In genomic region chr6:56168601-56169000, GRCh38 we compare ENCODE assay signal across 24 cellular contexts.
DNase-seq lines count a peak whose midpoint lies in the region; ATAC-seq, FAIRE-seq and TF ChIP-seq lines count a peak whose summit lies in the region.
"Had no signal": no experiment of that assay in that cellular context is flagged by ENCODE, and none has a peak within 500 bp of the region (broad histone marks: within the 10 kb centered on the region; RNA-seq: fewer than 3 reads in every experiment).

No MANE protein-coding gene starts in this region.

- DNase-seq in GM23248 (peak; percentile 32), PC-3 (peak; percentile 36), bronchial epithelial cell (ENCODE audit: low read depth) (peak; percentile 79), kidney tubule cell (ENCODE audit: low spot score) (peak; percentile 6), left lung (no peak), hepatocyte (ENCODE audit: low spot score) (no peak)
- DNase-seq: Caco-2; CD4-positive, CD25-positive, alpha-beta regulatory T cell; DMS 273 treated with DMSO at 0.1 percent for 48 hours; DMS79 treated with DMSO at 0.1 percent for 48 hours; IMR-90; MG63; NCI-H1048; NCI-H1436; NCI-H1930; NCI-H2227 treated with DMSO at 0.1 percent for 48 hours; NCI-H510A treated with DMSO at 0.1 percent for 48 hours; NCI-H748 treated with DMSO at 0.1 percent for 48 hours; SJCRH30; T-helper 1 cell had no signal

- no peak for TF ChIP-seq CTCF in PC-3 (conservative IDR thresholded peaks at IDR 0.05; ENCODE audit: low read depth, low read length)
- no peak for TF ChIP-seq CTCF in bronchial epithelial cell (IDR thresholded peaks at IDR 0.05; ENCODE audit: insufficient read depth, low read length, severe bottlenecking)
- no peak for TF ChIP-seq CTCF in left lung (IDR thresholded peaks at IDR 0.05)
- no peak for TF ChIP-seq CTCF in hepatocyte (IDR thresholded peaks at IDR 0.05; ENCODE audit: poor library complexity)

- no peaks in the 10 kb centered on the region for H3K27me3 ChIP-seq in GM23248 (replicated peaks; ENCODE audit: insufficient read depth)
- H3K27me3 ChIP-seq in PC-3 (ENCODE audit: low read length), result no peaks in the 10 kb centered on the region
- H3K27me3 ChIP-seq in bronchial epithelial cell (ENCODE audit: control insufficient read depth, insufficient read depth, low read length), result no peaks in the 10 kb centered on the region
- no peaks in the 10 kb centered on the region for H3K27me3 ChIP-seq in left lung
- H3K27me3 ChIP-seq in hepatocyte, result no peaks in the 10 kb centered on the region
- H3K27me3 ChIP-seq: MG63, SJCRH30 had no signal

- CTCF ChIA-PET in PC-3 (lab: Charles Lee), result no interaction called here

- FAIRE-seq in bronchial epithelial cell (lab: Jason Lieb, UNC), result no peak
- FAIRE-seq: G401.6, GM18507, GM19239 had no signal

- H3K79me2 ChIP-seq in GM23248 (ENCODE audit: insufficient read depth) (no peaks in the 10 kb centered on the region), PC-3 (ENCODE audit: low read length) (no peaks in the 10 kb centered on the region), hepatocyte (no peaks in the 10 kb centered on the region)

- intact Hi-C loops in PC-3 (cut with micrococcal nuclease) (loop anchor here (5.0 to 10.0 kb wide), 3 partner anchors 54 to 184 kb away; no protein-coding TSS in a partner anchor), left lung (cut with DNase I) (no loop called here)

- H3K27ac ChIP-seq in GM23248 (no peak overlapping the region), PC-3 (ENCODE audit: low read length) (peak overlapping the region; percentile 52), left lung (no peak overlapping the region), hepatocyte (no peak overlapping the region)
- H3K27ac ChIP-seq: SJCRH30 had no signal

- no peak overlapping the region for H2AFZ ChIP-seq in GM23248
- H2AFZ ChIP-seq in PC-3 (ENCODE audit: low read length), result no peak overlapping the region
- H2AFZ ChIP-seq in hepatocyte, result no peak overlapping the region

- no peak overlapping the region for H3K4me2 ChIP-seq in GM23248 (ENCODE audit: unreplicated experiment)
- H3K4me2 ChIP-seq in PC-3 (ENCODE audit: low read length), result peak overlapping the region; percentile 10
- H3K4me2 ChIP-seq in hepatocyte, result no peak overlapping the region

- H4K20me1 ChIP-seq in GM23248 (ENCODE audit: insufficient read depth) (no peaks in the 10 kb centered on the region), PC-3 (ENCODE audit: low read length) (no peaks in the 10 kb centered on the region), hepatocyte (ENCODE audit: insufficient read depth, poor library complexity, severe bottlenecking) (no peaks in the 10 kb centered on the region)

- ATAC-seq in PC-3 (peak; percentile 29), GM21737 (IDR thresholded peaks at IDR 0.05; ENCODE audit: unreplicated experiment) (no peak), left lung (no peak)

- H3K9me2 ChIP-seq in GM23248 (ENCODE audit: insufficient read depth) (no peaks in the 10 kb centered on the region), PC-3 (replicated peaks; ENCODE audit: low read length) (no peaks in the 10 kb centered on the region), hepatocyte (replicated peaks; ENCODE audit: insufficient read depth) (no peaks in the 10 kb centered on the region)

- POLR2A ChIA-PET in PC-3 (lab: Charles Lee; ENCODE audit: unreplicated experiment), result no interaction called here

- H3F3A ChIP-seq in GM23248 (ENCODE audit: insufficient read depth), result 0 out of 2 replicates have a peak, but pooled peaks cover 7% of the 10 kb centered on the region
- H3F3A ChIP-seq in PC-3 (ENCODE audit: low read length, unreplicated experiment), result no peaks in the 10 kb centered on the region

- no peak overlapping the region for H3K9ac ChIP-seq in GM23248
- H3K9ac ChIP-seq in PC-3 (ENCODE audit: low read length), result no peak overlapping the region

- BruUV-seq in PC-3 (replicated peaks; lab: Mats Ljungman, UMichigan), result no TSS peak

- H3K4me3 ChIP-seq in GM23248 (no peak overlapping the region), PC-3 (ENCODE audit: low read length) (no peak overlapping the region), bronchial epithelial cell (ENCODE audit: low read depth, low read length) (no peak overlapping the region), left lung (no peak overlapping the region), hepatocyte (no peak overlapping the region)
- H3K4me3 ChIP-seq: MG63, SJCRH30 had no signal

- in situ Hi-C loops in GM23248 (cut with MboI), result no loop called here

- H3K9me3 ChIP-seq in GM23248 (ENCODE audit: low read depth) (no peaks in the 10 kb centered on the region), PC-3 (ENCODE audit: low read length) (peaks cover 21% of the 10 kb centered on the region), left lung (peaks cover 5 to 38% of the 10 kb centered on the region in 2 donors), hepatocyte (ENCODE audit: low read depth) (peaks cover 3% of the 10 kb centered on the region)

- H3K36me3 ChIP-seq in GM23248 (ENCODE audit: low read depth), result no peaks in the 10 kb centered on the region
- H3K36me3 ChIP-seq in PC-3 (ENCODE audit: low read depth, low read length), result peaks cover 6% of the 10 kb centered on the region; the same call in 1 of the 2 replicates
- no peaks in the 10 kb centered on the region for H3K36me3 ChIP-seq in bronchial epithelial cell (ENCODE audit: control insufficient read depth, insufficient read depth, low read length)
- H3K36me3 ChIP-seq in left lung, result no peaks in the 10 kb centered on the region
- no peaks in the 10 kb centered on the region for H3K36me3 ChIP-seq in hepatocyte (replicated peaks; ENCODE audit: insufficient read depth, low read depth)
- H3K36me3 ChIP-seq: MG63, SJCRH30 had no signal

- H3K4me1 ChIP-seq in GM23248 (ENCODE audit: insufficient read depth) (peaks cover 7% of the 10 kb centered on the region; the same call in 1 of the 2 replicates), PC-3 (ENCODE audit: insufficient read depth, low read length) (peaks cover 12% of the 10 kb centered on the region), left lung (no peaks in the 10 kb centered on the region), hepatocyte (ENCODE audit: insufficient read depth) (no peaks in the 10 kb centered on the region)
- H3K4me1 ChIP-seq: Caco-2, SJCRH30 had no signal

- WGBS in GM23248 (ENCODE audit: low coverage in 1 of 2, low lambda C conversion rate in 2 of 2, missing lambda C conversion rate in 2 of 2), 2 experiments, result 0% methylated on average over 1 of the region's 1 CpG
- 35% methylated on average over 1 of the region's 1 CpG for WGBS in hepatocyte (ENCODE audit: low lambda C conversion rate, missing lambda C conversion rate)

Comparison
In these comparisons a context has a peak if more than half of its experiments do, and no peak if none do; other contexts are left out.
1. DNase-seq: peak in GM23248 (single experiment), PC-3 (single experiment), bronchial epithelial cell (single experiment) and kidney tubule cell (single experiment); none in left lung (0 of 2) and hepatocyte (single experiment).